1 cellular context compared by ENCODE assay signal in the genomic region with DNA sequence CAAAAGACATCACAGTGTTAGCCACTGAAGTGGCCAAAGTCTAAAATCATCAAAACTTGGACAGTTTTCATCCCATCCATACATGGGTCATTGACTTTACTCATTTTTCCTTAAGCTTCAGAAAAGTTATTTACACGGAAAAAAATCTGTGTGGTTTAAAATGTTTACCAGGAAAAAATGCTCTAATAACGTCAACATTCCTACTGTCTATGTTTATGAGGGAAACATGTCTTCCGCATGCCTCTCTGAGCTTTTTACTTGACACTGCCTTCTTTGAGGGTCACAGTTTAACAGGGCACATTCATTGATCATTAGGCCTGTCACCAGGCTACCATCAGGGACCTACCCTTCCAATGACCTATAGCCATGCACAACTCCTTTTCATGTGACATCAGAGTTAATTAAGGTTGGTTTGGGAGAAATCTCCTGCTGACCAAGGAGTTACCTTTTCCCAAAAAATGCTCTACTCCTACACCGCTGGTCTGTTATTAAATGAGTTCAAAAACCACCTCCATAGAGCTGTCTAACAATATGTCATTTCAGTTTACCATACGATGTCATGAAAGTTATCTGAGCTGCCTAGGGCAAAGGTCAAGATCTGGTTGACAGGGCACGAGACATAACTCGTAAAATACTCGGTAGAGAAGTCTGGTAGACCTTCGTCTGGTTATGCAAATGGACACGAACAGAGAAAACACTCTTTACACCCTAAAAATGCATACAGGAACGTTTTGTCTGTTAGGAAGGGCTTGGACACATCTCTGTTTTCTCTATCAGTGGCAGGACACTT.
TF ChIP-seq lines count a peak whose summit lies in the region.

No MANE protein-coding gene starts in this region.

TF ChIP-seq in HEK293, 187 proteins besides CTCF, POLR2A, EP300 and RAD21 (continued from another document):
- TF ChIP-seq, protein P1, sequence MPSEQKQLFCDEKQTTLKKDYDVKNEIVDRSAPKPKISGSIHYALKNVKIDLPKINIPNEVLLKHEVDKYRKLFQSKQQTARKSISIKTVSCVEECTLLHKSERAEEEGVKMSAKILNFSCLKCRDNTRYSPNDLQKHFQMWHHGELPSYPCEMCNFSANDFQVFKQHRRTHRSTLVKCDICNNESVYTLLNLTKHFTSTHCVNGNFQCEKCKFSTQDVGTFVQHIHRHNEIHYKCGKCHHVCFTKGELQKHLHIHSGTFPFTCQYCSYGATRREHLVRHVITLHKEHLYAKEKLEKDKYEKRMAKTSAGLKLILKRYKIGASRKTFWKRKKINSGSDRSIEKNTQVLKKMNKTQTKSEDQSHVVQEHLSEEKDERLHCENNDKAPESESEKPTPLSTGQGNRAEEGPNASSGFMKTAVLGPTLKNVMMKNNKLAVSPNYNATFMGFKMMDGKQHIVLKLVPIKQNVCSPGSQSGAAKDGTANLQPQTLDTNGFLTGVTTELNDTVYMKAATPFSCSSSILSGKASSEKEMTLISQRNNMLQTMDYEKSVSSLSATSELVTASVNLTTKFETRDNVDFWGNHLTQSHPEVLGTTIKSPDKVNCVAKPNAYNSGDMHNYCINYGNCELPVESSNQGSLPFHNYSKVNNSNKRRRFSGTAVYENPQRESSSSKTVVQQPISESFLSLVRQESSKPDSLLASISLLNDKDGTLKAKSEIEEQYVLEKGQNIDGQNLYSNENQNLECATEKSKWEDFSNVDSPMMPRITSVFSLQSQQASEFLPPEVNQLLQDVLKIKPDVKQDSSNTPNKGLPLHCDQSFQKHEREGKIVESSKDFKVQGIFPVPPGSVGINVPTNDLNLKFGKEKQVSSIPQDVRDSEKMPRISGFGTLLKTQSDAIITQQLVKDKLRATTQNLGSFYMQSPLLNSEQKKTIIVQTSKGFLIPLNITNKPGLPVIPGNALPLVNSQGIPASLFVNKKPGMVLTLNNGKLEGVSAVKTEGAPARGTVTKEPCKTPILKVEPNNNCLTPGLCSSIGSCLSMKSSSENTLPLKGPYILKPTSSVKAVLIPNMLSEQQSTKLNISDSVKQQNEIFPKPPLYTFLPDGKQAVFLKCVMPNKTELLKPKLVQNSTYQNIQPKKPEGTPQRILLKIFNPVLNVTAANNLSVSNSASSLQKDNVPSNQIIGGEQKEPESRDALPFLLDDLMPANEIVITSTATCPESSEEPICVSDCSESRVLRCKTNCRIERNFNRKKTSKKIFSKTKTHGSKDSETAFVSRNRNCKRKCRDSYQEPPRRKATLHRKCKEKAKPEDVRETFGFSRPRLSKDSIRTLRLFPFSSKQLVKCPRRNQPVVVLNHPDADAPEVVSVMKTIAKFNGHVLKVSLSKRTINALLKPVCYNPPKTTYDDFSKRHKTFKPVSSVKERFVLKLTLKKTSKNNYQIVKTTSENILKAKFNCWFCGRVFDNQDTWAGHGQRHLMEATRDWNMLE (tag by site-specific recombination; conservative IDR thresholded peaks at IDR 0.05; ENCODE audit: low read depth): no peak
- TF ChIP-seq ZNF777 (tag by site-specific recombination; IDR thresholded peaks at IDR 0.05; ENCODE audit: borderline replicate concordance): no peak
- TF ChIP-seq ZNF530 (tag by site-specific recombination; IDR thresholded peaks at IDR 0.05; ENCODE audit: low read depth): no peak
- TF ChIP-seq ZNF600 (tag by site-specific recombination; IDR thresholded peaks at IDR 0.05): peak; percentile 70; the same call in 1 of the 2 replicates
- TF ChIP-seq FEZF1 (tag by site-specific recombination; IDR thresholded peaks at IDR 0.05): 0 out of 2 replicates have a peak, but pooled peaks have one; percentile 33
- TF ChIP-seq, protein P2, sequence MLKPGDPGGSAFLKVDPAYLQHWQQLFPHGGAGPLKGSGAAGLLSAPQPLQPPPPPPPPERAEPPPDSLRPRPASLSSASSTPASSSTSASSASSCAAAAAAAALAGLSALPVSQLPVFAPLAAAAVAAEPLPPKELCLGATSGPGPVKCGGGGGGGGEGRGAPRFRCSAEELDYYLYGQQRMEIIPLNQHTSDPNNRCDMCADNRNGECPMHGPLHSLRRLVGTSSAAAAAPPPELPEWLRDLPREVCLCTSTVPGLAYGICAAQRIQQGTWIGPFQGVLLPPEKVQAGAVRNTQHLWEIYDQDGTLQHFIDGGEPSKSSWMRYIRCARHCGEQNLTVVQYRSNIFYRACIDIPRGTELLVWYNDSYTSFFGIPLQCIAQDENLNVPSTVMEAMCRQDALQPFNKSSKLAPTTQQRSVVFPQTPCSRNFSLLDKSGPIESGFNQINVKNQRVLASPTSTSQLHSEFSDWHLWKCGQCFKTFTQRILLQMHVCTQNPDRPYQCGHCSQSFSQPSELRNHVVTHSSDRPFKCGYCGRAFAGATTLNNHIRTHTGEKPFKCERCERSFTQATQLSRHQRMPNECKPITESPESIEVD (tag by site-specific recombination; IDR thresholded peaks at IDR 0.05): peak; percentile 17
- 0 out of 2 replicates have a peak, but pooled peaks have one; percentile 28 for TF ChIP-seq SP7 (tag by site-specific recombination; IDR thresholded peaks at IDR 0.05)
